Comparison of ENCODE assay signal across 1 cellular context in the genomic region with DNA sequence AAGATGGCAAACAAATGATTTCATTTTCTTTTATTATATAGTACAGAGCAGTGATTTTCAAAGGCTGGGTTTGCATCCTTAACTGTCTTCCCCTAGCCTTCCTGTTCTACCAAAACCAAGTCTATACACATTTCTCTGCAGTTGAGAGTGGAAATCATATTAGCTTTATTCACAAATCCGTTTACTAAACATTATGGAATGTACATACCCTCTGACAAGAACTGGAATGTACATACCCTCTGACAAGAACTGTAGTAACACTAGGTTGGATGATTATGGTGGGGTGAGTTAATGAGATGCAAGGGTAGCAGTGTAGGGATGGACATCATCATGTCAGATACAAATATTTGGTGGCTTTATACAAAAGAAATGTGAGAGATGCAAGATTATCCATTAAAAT.
TF ChIP-seq lines count a peak whose summit lies in the region.

No MANE protein-coding gene starts in this region.

TF ChIP-seq in GM23338, 12 proteins besides CTCF, POLR2A, EP300 and RAD21 (continued from another document):
- TF ChIP-seq, protein P1, sequence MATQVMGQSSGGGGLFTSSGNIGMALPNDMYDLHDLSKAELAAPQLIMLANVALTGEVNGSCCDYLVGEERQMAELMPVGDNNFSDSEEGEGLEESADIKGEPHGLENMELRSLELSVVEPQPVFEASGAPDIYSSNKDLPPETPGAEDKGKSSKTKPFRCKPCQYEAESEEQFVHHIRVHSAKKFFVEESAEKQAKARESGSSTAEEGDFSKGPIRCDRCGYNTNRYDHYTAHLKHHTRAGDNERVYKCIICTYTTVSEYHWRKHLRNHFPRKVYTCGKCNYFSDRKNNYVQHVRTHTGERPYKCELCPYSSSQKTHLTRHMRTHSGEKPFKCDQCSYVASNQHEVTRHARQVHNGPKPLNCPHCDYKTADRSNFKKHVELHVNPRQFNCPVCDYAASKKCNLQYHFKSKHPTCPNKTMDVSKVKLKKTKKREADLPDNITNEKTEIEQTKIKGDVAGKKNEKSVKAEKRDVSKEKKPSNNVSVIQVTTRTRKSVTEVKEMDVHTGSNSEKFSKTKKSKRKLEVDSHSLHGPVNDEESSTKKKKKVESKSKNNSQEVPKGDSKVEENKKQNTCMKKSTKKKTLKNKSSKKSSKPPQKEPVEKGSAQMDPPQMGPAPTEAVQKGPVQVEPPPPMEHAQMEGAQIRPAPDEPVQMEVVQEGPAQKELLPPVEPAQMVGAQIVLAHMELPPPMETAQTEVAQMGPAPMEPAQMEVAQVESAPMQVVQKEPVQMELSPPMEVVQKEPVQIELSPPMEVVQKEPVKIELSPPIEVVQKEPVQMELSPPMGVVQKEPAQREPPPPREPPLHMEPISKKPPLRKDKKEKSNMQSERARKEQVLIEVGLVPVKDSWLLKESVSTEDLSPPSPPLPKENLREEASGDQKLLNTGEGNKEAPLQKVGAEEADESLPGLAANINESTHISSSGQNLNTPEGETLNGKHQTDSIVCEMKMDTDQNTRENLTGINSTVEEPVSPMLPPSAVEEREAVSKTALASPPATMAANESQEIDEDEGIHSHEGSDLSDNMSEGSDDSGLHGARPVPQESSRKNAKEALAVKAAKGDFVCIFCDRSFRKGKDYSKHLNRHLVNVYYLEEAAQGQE (IDR thresholded peaks at IDR 0.05; ENCODE audit: unreplicated experiment): no peak
- TF ChIP-seq, protein P2, sequence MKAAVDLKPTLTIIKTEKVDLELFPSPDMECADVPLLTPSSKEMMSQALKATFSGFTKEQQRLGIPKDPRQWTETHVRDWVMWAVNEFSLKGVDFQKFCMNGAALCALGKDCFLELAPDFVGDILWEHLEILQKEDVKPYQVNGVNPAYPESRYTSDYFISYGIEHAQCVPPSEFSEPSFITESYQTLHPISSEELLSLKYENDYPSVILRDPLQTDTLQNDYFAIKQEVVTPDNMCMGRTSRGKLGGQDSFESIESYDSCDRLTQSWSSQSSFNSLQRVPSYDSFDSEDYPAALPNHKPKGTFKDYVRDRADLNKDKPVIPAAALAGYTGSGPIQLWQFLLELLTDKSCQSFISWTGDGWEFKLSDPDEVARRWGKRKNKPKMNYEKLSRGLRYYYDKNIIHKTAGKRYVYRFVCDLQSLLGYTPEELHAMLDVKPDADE (IDR thresholded peaks at IDR 0.05): no peak
- TF ChIP-seq ZNF114 (CRISPR knock-in tag; IDR thresholded peaks at IDR 0.05) (no peak), ZNF331 (CRISPR knock-in tag; IDR thresholded peaks at IDR 0.05; ENCODE audit: low read depth) (no peak), CREB1 (CRISPR knock-in tag; IDR thresholded peaks at IDR 0.05; ENCODE audit: low read depth) (no peak), STAT1 (IDR thresholded peaks at IDR 0.05; ENCODE audit: unreplicated experiment) (no peak), EZH2 (IDR thresholded peaks at IDR 0.05; ENCODE audit: low read depth, unreplicated experiment) (no peak), POLR2AphosphoS5 (IDR thresholded peaks at IDR 0.05; ENCODE audit: low read depth) (no peak), EZH2phosphoT487 (IDR thresholded peaks at IDR 0.05; ENCODE audit: unreplicated experiment) (no peak), NANOG (IDR thresholded peaks at IDR 0.05; ENCODE audit: borderline replicate concordance) (no peak)
